ENCODE assay signal across 12 cellular contexts in genomic region chr2:105437708-105438103, GRCh38. TPM values are rescaled to one million over a fixed set of nuclear protein-coding genes. Genes with fewer than 3 reads are reported as not detected.
A peak's percentile ranks its signal among the peaks of the same experiment; 100 is the strongest.
DNase-seq lines count a peak whose midpoint lies in the region; ATAC-seq and TF ChIP-seq lines count a peak whose summit lies in the region.
"Had no signal": no experiment of that assay in that cellular context is flagged by ENCODE, and none has a peak within 500 bp of the region (broad histone marks: within the 10 kb centered on the region; RNA-seq: fewer than 3 reads in every experiment).

No MANE protein-coding gene starts in this region.

- no peaks in the 10 kb centered on the region for H3K36me3 ChIP-seq in transverse colon
- H3K36me3 ChIP-seq: WERI-Rb-1 had no signal

- no peak for TF ChIP-seq EP300 in transverse colon (IDR thresholded peaks at IDR 0.05; ENCODE audit: low read depth)

- ATAC-seq in GM19023 (IDR thresholded peaks at IDR 0.05; ENCODE audit: unreplicated experiment) (no peak), GM18511 (IDR thresholded peaks at IDR 0.05; ENCODE audit: unreplicated experiment) (no peak)
- ATAC-seq: PC-3 had no signal

- no peaks in the 10 kb centered on the region for H3K9me3 ChIP-seq in transverse colon

- no peaks in the 10 kb centered on the region for H3K27me3 ChIP-seq in transverse colon

- H3K27ac ChIP-seq in transverse colon = peak overlapping the region; percentile 63 to 70 (median 64)
- H3K27ac ChIP-seq: HL-60, WERI-Rb-1 had no signal

- TF ChIP-seq CTCF in transverse colon (IDR thresholded peaks at IDR 0.05) = no peak

- peaks cover 10 to 26% (median 15%) of the 10 kb centered on the region in 4 donors for H3K4me1 ChIP-seq in transverse colon

- no peak for TF ChIP-seq POLR2A in transverse colon (IDR thresholded peaks at IDR 0.05)

- intact Hi-C loops in transverse colon (cut with DNase I; ENCODE audit: low total_unique reads) = no loop called here

- H3K4me3 ChIP-seq in transverse colon = peak overlapping the region in 1 of 4 donors; percentile 9

- 58 to 68% methylated on average over 3 of the region's 3 CpGs for WGBS in transverse colon (ENCODE audit: low coverage in 1 of 2), 2 donors

- DNase-seq in NCI-H345 (lab: John Stamatoyannopoulos, UW) = peak; percentile 20
- no peak for DNase-seq in NCI-H345 treated with DMSO at 0.1 percent for 48 hours (lab: John Stamatoyannopoulos, UW; ENCODE audit: unreplicated experiment)
- DNase-seq in SK-N-DZ (ENCODE audit: low spot score) = peak; percentile 17
- peak; percentile 92 for DNase-seq in iris pigment epithelial cell (ENCODE audit: low read depth)
- no peak for DNase-seq in transverse colon
- DNase-seq in NCI-H774 (lab: John Stamatoyannopoulos, UW) = no peak
- DNase-seq: naive B cell, PC-3 had no signal

- in situ Hi-C loops in transverse colon (cut with MboI; ENCODE audit: low pct_ligation_motif_present in 1 of 4, low pct_unique_long_range_greater_than_20kb in 1 of 4, low sequenced_read_pairs in 3 of 4) = no loop called here

RNA-seq across cellular contexts. Expression of gene FHL2, which starts 38.9 kb away (rescaled TPM):
- 15.6 and 17.7 TPM in 2 replicates for polyA plus RNA-seq in SK-N-DZ (2014; cell fraction: cytosol; rRNA removed)
- polyA plus RNA-seq in SK-N-DZ (2014; cell fraction: nucleus; rRNA removed) = 7.0 and 16.6 TPM in 2 replicates
- 100 to 1,000 TPM in 1 of 4 donors, 10 to 100 TPM in 3; 56.1 to 140 (median 89.2) TPM for total RNA-seq in transverse colon

Comparison
In these comparisons a context has a peak if more than half of its experiments do, and no peak if none do; other contexts are left out.
1. DNase-seq: peak in NCI-H345 (single experiment), SK-N-DZ (single experiment) and iris pigment epithelial cell (single experiment); none in NCI-H345 treated with DMSO at 0.1 percent for 48 hours (single experiment), transverse colon (single experiment) and NCI-H774 (single experiment).